In the genomic region with DNA sequence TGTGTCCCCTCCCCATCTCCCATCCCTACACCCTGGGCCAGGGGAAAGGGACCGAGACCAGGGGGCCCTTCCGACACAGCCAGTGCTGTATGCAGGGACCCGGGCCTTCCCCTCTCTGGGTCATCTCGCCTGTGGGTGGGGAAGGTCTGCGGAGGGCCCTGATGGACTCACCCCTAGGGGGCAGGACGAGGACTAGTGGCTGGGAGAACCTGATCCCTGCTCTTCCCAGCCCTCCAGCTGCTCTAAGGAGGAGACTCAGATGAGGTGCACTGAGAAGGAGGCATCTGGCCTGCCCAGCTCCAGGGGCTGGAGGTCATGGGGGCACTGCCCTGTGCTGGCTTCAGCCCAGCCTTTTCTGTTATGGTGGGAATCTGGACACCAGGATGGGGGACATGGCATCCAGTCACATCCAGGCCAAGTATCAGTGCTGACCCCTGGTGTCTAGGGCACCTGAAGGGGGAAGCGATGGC, we compare ENCODE assay signal across 9 cellular contexts. TPM values are rescaled to one million over a fixed set of nuclear protein-coding genes. Genes with fewer than 3 reads are reported as not detected.
DNase-seq lines count a peak whose midpoint lies in the region; ATAC-seq and TF ChIP-seq lines count a peak whose summit lies in the region.
"Had no signal": no experiment of that assay in that cellular context is flagged by ENCODE, and none has a peak within 500 bp of the region (broad histone marks: within the 10 kb centered on the region; RNA-seq: fewer than 3 reads in every experiment).

No MANE protein-coding gene starts in this region.

- no peaks in the 10 kb centered on the region for H3K36me3 Mint-ChIP-seq in endothelial cell (ENCODE audit: low read depth, unreplicated experiment)
- no peaks in the 10 kb centered on the region for H3K36me3 Mint-ChIP-seq in activated CD4-positive, alpha-beta T cell treated with anti-CD3 and anti-CD28 coated beads, Interleukin-2, amount 10 ng/mL, durations not matched to agents 7 days and 5 days (ENCODE audit: low read depth)
- H3K36me3 Mint-ChIP-seq in immature natural killer cell, result no peaks in the 10 kb centered on the region
- no peaks in the 10 kb centered on the region for H3K36me3 Mint-ChIP-seq in activated T-helper 2 cell treated with anti-CD3 and anti-CD28 coated beads, Interferon-gamma antibody, Interleukin-2, Interleukin-4, amounts not matched to agents 10 μg/mL and 5 μg/mL and 100 μg/mL, durations not matched to agents 14 hours and 24 hours and 36 hours (ENCODE audit: low read depth)

- H3K27ac Mint-ChIP-seq in endothelial cell (ENCODE audit: unreplicated experiment) (no peak overlapping the region), immature natural killer cell (no peak overlapping the region)
- H3K27ac Mint-ChIP-seq in activated CD4-positive, alpha-beta T cell treated with anti-CD3 and anti-CD28 coated beads, Interleukin-2, amount 10 ng/mL, durations not matched to agents 7 days and 5 days, result no peak overlapping the region
- no peak overlapping the region for H3K27ac Mint-ChIP-seq in activated T-helper 2 cell treated with anti-CD3 and anti-CD28 coated beads, Interferon-gamma antibody, Interleukin-2, Interleukin-4, amounts not matched to agents 10 μg/mL and 5 μg/mL and 100 μg/mL, durations not matched to agents 14 hours and 24 hours and 36 hours

- TF ChIP-seq CTCF in AG09309 (IDR thresholded peaks at IDR 0.05; ENCODE audit: control insufficient read depth, insufficient read depth, low read depth, low read length, missing control alignments) (peak; percentile 79), LNCAP (IDR thresholded peaks at IDR 0.05) (peak; percentile 20; the same call in 1 of the 2 replicates), endothelial cell (IDR thresholded peaks at IDR 0.05; ENCODE audit: unreplicated experiment) (peak; percentile 53)

- peak overlapping the region; percentile 61 for H3K9ac ChIP-seq in mucosa of stomach (ENCODE audit: low read length)

- peaks cover 24% of the 10 kb centered on the region for H3K4me1 ChIP-seq in mucosa of stomach (ENCODE audit: control insufficient read depth, insufficient read depth, low read length)

- peaks cover 17% of the 10 kb centered on the region for H3K27me3 Mint-ChIP-seq in endothelial cell (ENCODE audit: unreplicated experiment)
- H3K27me3 Mint-ChIP-seq in activated CD4-positive, alpha-beta T cell treated with anti-CD3 and anti-CD28 coated beads, Interleukin-2, amount 10 ng/mL, durations not matched to agents 7 days and 5 days, result no peaks in the 10 kb centered on the region
- peaks cover 0 to 2% (median 1%) of the 10 kb centered on the region in 3 donors for H3K27me3 Mint-ChIP-seq in immature natural killer cell (ENCODE audit: low read depth in 3 of 3)
- H3K27me3 Mint-ChIP-seq in activated T-helper 2 cell treated with anti-CD3 and anti-CD28 coated beads, Interferon-gamma antibody, Interleukin-2, Interleukin-4, amounts not matched to agents 10 μg/mL and 5 μg/mL and 100 μg/mL, durations not matched to agents 14 hours and 24 hours and 36 hours (ENCODE audit: low read depth), result no peaks in the 10 kb centered on the region
- H3K27me3 Mint-ChIP-seq: central memory CD8-positive, alpha-beta T cell had no signal

- peaks cover 3% of the 10 kb centered on the region for H3K27me3 ChIP-seq in mucosa of stomach (ENCODE audit: control insufficient read depth, insufficient read depth, low read length)

- no peaks in the 10 kb centered on the region for H3K9me3 Mint-ChIP-seq in endothelial cell (ENCODE audit: unreplicated experiment)
- no peaks in the 10 kb centered on the region for H3K9me3 Mint-ChIP-seq in activated CD4-positive, alpha-beta T cell treated with anti-CD3 and anti-CD28 coated beads, Interleukin-2, amount 10 ng/mL, durations not matched to agents 7 days and 5 days
- no peaks in the 10 kb centered on the region for H3K9me3 Mint-ChIP-seq in immature natural killer cell
- H3K9me3 Mint-ChIP-seq in activated T-helper 2 cell treated with anti-CD3 and anti-CD28 coated beads, Interferon-gamma antibody, Interleukin-2, Interleukin-4, amounts not matched to agents 10 μg/mL and 5 μg/mL and 100 μg/mL, durations not matched to agents 14 hours and 24 hours and 36 hours, result no peaks in the 10 kb centered on the region
- H3K9me3 Mint-ChIP-seq: central memory CD8-positive, alpha-beta T cell had no signal

- POLR2A ChIA-PET in activated CD4-positive, alpha-beta T cell treated with anti-CD3 and anti-CD28 coated beads, Interleukin-2, amount 10 ng/mL, durations not matched to agents 7 days and 5 days (lab: Charles Lee), result no interaction called here

- H3K4me3 Mint-ChIP-seq in endothelial cell (ENCODE audit: unreplicated experiment) (peak overlapping the region; percentile 84), immature natural killer cell (peak overlapping the region in 1 of 5 donors; percentile 17)
- H3K4me3 Mint-ChIP-seq in activated CD4-positive, alpha-beta T cell treated with anti-CD3 and anti-CD28 coated beads, Interleukin-2, amount 10 ng/mL, durations not matched to agents 7 days and 5 days, result no peak overlapping the region
- H3K4me3 Mint-ChIP-seq in activated T-helper 2 cell treated with anti-CD3 and anti-CD28 coated beads, Interferon-gamma antibody, Interleukin-2, Interleukin-4, amounts not matched to agents 10 μg/mL and 5 μg/mL and 100 μg/mL, durations not matched to agents 14 hours and 24 hours and 36 hours (ENCODE audit: low read depth), result no peak overlapping the region
- H3K4me3 Mint-ChIP-seq: central memory CD8-positive, alpha-beta T cell had no signal

- DNase-seq in AG09309 (ENCODE audit: low read depth), result no peak
- DNase-seq in endothelial cell (ENCODE audit: low spot score), result peak; percentile 69
- DNase-seq in activated CD4-positive, alpha-beta T cell treated with anti-CD3 and anti-CD28 coated beads, Interleukin-2, amount 10 ng/mL, durations not matched to agents 7 days and 5 days, result no peak
- no peak for DNase-seq in immature natural killer cell
- DNase-seq in activated T-helper 2 cell treated with anti-CD3 and anti-CD28 coated beads, Interferon-gamma antibody, Interleukin-2, Interleukin-4, amounts not matched to agents 10 μg/mL and 5 μg/mL and 100 μg/mL, durations not matched to agents 14 hours and 24 hours and 36 hours (ENCODE audit: low spot score), result no peak

- H3K9me3 ChIP-seq in mucosa of stomach (ENCODE audit: control insufficient read depth, low read length), result no peaks in the 10 kb centered on the region

- H3K4me3 ChIP-seq in AG09309 (ENCODE audit: control insufficient read depth, low read depth, low read length) (peak overlapping the region; percentile 97), mucosa of stomach (ENCODE audit: low read length) (no peak overlapping the region)

- H3K36me3 ChIP-seq in mucosa of stomach (ENCODE audit: control insufficient read depth, insufficient read depth, low read length), result no peaks in the 10 kb centered on the region

- peaks cover 18% of the 10 kb centered on the region for H3K4me1 Mint-ChIP-seq in endothelial cell (ENCODE audit: unreplicated experiment)
- H3K4me1 Mint-ChIP-seq in activated CD4-positive, alpha-beta T cell treated with anti-CD3 and anti-CD28 coated beads, Interleukin-2, amount 10 ng/mL, durations not matched to agents 7 days and 5 days, result no peaks in the 10 kb centered on the region
- H3K4me1 Mint-ChIP-seq in immature natural killer cell, result peaks cover 0 to 4% of the 10 kb centered on the region in 2 donors
- no peaks in the 10 kb centered on the region for H3K4me1 Mint-ChIP-seq in activated T-helper 2 cell treated with anti-CD3 and anti-CD28 coated beads, Interferon-gamma antibody, Interleukin-2, Interleukin-4, amounts not matched to agents 10 μg/mL and 5 μg/mL and 100 μg/mL, durations not matched to agents 14 hours and 24 hours and 36 hours (ENCODE audit: low read depth)

- ATAC-seq in GM21825 (IDR thresholded peaks at IDR 0.05; ENCODE audit: unreplicated experiment), result no peak

- CTCF ChIA-PET in activated CD4-positive, alpha-beta T cell treated with anti-CD3 and anti-CD28 coated beads, Interleukin-2, amount 10 ng/mL, durations not matched to agents 7 days and 5 days (lab: Charles Lee), result no interaction called here

- intact Hi-C loops in activated T-helper 2 cell treated with anti-CD3 and anti-CD28 coated beads, Interferon-gamma antibody, Interleukin-2, Interleukin-4, amounts not matched to agents 10 μg/mL and 5 μg/mL and 100 μg/mL, durations not matched to agents 14 hours and 24 hours and 36 hours (cut with micrococcal nuclease), result no loop called here

RNA-seq across cellular contexts. Expression of gene MYL9, which starts 0.7 kb away (rescaled TPM):
- 128 TPM for total RNA-seq in endothelial cell (ENCODE audit: unreplicated experiment)
- under 1 TPM; 0.25 to 0.42 TPM for total RNA-seq in activated CD4-positive, alpha-beta T cell treated with anti-CD3 and anti-CD28 coated beads, Interleukin-2, amount 10 ng/mL, durations not matched to agents 7 days and 5 days
- 1 to 10 TPM in 1 of 3 donors, under 1 TPM in 2; 0.10 to 2.7 (median 0.48) TPM for polyA plus RNA-seq in immature natural killer cell
- total RNA-seq in activated T-helper 2 cell treated with anti-CD3 and anti-CD28 coated beads, Interferon-gamma antibody, Interleukin-2, Interleukin-4, amounts not matched to agents 10 μg/mL and 5 μg/mL and 100 μg/mL, durations not matched to agents 14 hours and 24 hours and 36 hours, result 4.0 and 4.2 TPM in 2 replicates

RNA-seq across cellular contexts. Expression of gene TGIF2, which starts 31.3 kb away (rescaled TPM):
- total RNA-seq in endothelial cell (ENCODE audit: unreplicated experiment), result 43.7 TPM
- 10 to 100 TPM; 24.1 to 26.0 TPM for total RNA-seq in activated CD4-positive, alpha-beta T cell treated with anti-CD3 and anti-CD28 coated beads, Interleukin-2, amount 10 ng/mL, durations not matched to agents 7 days and 5 days
- polyA plus RNA-seq in immature natural killer cell, result 10 to 100 TPM; 12.3 to 16.1 (median 14.9) TPM
- 44.3 and 50.6 TPM in 2 replicates for total RNA-seq in activated T-helper 2 cell treated with anti-CD3 and anti-CD28 coated beads, Interferon-gamma antibody, Interleukin-2, Interleukin-4, amounts not matched to agents 10 μg/mL and 5 μg/mL and 100 μg/mL, durations not matched to agents 14 hours and 24 hours and 36 hours

Comparison
In these comparisons a context has a peak if more than half of its experiments do, and no peak if none do; other contexts are left out.
1. CTCF ChIP-seq: peak in every context shown above with its lines; median percentile 79 in AG09309; 53 in endothelial cell; 20 in LNCAP.
2. RNA of gene MYL9, which starts 0.7 kb away (total RNA-seq): 128 TPM in endothelial cell (single experiment); 4.0 to 4.2 TPM in activated T-helper 2 cell treated with anti-CD3 and anti-CD28 coated beads, Interferon-gamma antibody, Interleukin-2, Interleukin-4, amounts not matched to agents 10 μg/mL and 5 μg/mL and 100 μg/mL, durations not matched to agents 14 hours and 24 hours and 36 hours and 0.25 to 0.42 TPM in activated CD4-positive, alpha-beta T cell treated with anti-CD3 and anti-CD28 coated beads, Interleukin-2, amount 10 ng/mL, durations not matched to agents 7 days and 5 days; every median in the first group is over 10 times any median in the second.